2 cellular contexts compared by ENCODE assay signal in genomic region chr20:1810572-1810925, GRCh38.
TF ChIP-seq lines count a peak whose summit lies in the region.

No MANE protein-coding gene starts in this region.

TF ChIP-seq in SK-N-SH, 30 proteins besides CTCF, POLR2A, EP300 and RAD21:
- TF ChIP-seq ZBTB33 (IDR thresholded peaks at IDR 0.05; ENCODE audit: borderline replicate concordance, low read depth), result no peak
- TF ChIP-seq FOXM1 (IDR thresholded peaks at IDR 0.05; ENCODE audit: low read depth), result no peak

TF ChIP-seq in SK-N-SH treated with all-trans-retinoic acid at 6 μM for 48 hours, 23 proteins besides CTCF, POLR2A, EP300 and RAD21 (continued from another document):
- no peak for TF ChIP-seq TSHZ2 (CRISPR knock-in tag; IDR thresholded peaks at IDR 0.05)
- TF ChIP-seq ZFP30 (CRISPR knock-in tag; IDR thresholded peaks at IDR 0.05), result no peak
- no peak for TF ChIP-seq ESRRG (CRISPR knock-in tag; IDR thresholded peaks at IDR 0.05)
